24 cellular contexts compared by ENCODE assay signal in genomic region chr13:111668451-111668850, GRCh38.
"Had no signal": no experiment of that assay in that cellular context is flagged by ENCODE, and none has a peak within 500 bp of the region (broad histone marks: within the 10 kb centered on the region; RNA-seq: fewer than 3 reads in every experiment).

No MANE protein-coding gene starts in this region.

- FAIRE-seq: astrocyte, K562 had no signal

- H3K4me1 ChIP-seq: Peyer's patch had no signal

- H3K36me3 ChIP-seq: Peyer's patch had no signal

- H3K9me3 ChIP-seq: Peyer's patch had no signal

- ATAC-seq: activated CD4-positive, CD25-positive, alpha-beta regulatory T cell treated with anti-CD3 and anti-CD28 coated beads, Interleukin-2, amount 50 U/mL, for 24 hours; activated T-helper 17 cell treated with anti-CD3 and anti-CD28 coated beads, Interleukin-2, amount 50 U/mL, for 72 hours; K562 had no signal

- H3K4me3 ChIP-seq: K562, Peyer's patch had no signal

- H3K27me3 ChIP-seq: Peyer's patch had no signal

- H3K27ac ChIP-seq: Peyer's patch, RWPE1 had no signal

- DNase-seq: activated CD4-positive, alpha-beta T cell treated with anti-CD3 and anti-CD28 coated beads for 4 hours; activated CD4-positive, alpha-beta T cell treated with anti-CD3 and anti-CD28 coated beads, Interleukin-2, amount 50 U/mL, for 48 hours; activated gamma-delta T cell; activated naive CD4-positive, alpha-beta T cell treated with anti-CD3 and anti-CD28 coated beads for 36 hours; activated T-cell treated with anti-CD3 and anti-CD28 coated beads for 4 hours; activated T-cell treated with anti-CD3 and anti-CD28 coated beads, Interleukin-2, amount 50 U/mL, for 48 hours; amygdala; Karpas-422; MM.1S; NCI-H1105; NCI-H1436; NCI-H1694 treated with DMSO at 0.1 percent for 48 hours; NCI-H2029 treated with DMSO at 0.1 percent for 48 hours; NCI-H345; NCI-H510A; NCI-H526 treated with DMSO at 0.1 percent for 48 hours; NCI-H82; SHP77 treated with DMSO at 0.1 percent for 48 hours had no signal
